38 cellular contexts compared by ENCODE assay signal in genomic region chr2:35125871-35126270, GRCh38.
"Had no signal": no experiment of that assay in that cellular context is flagged by ENCODE, and none has a peak within 500 bp of the region (broad histone marks: within the 10 kb centered on the region; RNA-seq: fewer than 3 reads in every experiment).

No MANE protein-coding gene starts in this region.

- H3K9me3 ChIP-seq: adrenal gland, ascending aorta, body of pancreas, breast epithelium had no signal

- H3K27me3 Mint-ChIP-seq: activated naive CD4-positive, alpha-beta T cell treated with anti-CD3 and anti-CD28 coated beads, Interleukin-2, amount 10 ng/mL, durations not matched to agents 7 days and 5 days; activated naive CD4-positive, alpha-beta T cell treated with anti-CD3 and anti-CD28 coated beads, Interleukin-2, amount 50 U/mL, for 24 hours; activated naive CD8-positive, alpha-beta T cell; activated naive CD8-positive, alpha-beta T cell treated with anti-CD3 and anti-CD28 coated beads for 36 hours; activated naive CD8-positive, alpha-beta T cell treated with anti-CD3 and anti-CD28 coated beads, Interleukin-2, amount 10 ng/mL, durations not matched to agents 7 days and 5 days; activated naive CD8-positive, alpha-beta T cell treated with anti-CD3 and anti-CD28 coated beads, Interleukin-2, amount 50 U/mL, for 24 hours; activated T-cell treated with anti-CD3 and anti-CD28 coated beads, Interleukin-2, amount 50 U/mL, for 24 hours; activated T-helper 17 cell treated with anti-CD3 and anti-CD28 coated beads, Interleukin-2, amount 50 U/mL, for 72 hours; central memory CD8-positive, alpha-beta T cell had no signal

- H3K9me3 Mint-ChIP-seq: activated naive CD4-positive, alpha-beta T cell treated with anti-CD3 and anti-CD28 coated beads, Interleukin-2, amount 50 U/mL, for 24 hours; activated T-helper 1 cell treated with anti-CD3 and anti-CD28 coated beads, Interleukin-12 subunit alpha, Interleukin-12 subunit beta, Interleukin-2, Interleukin-4 antibody, amounts not matched to agents 30 ng/mL and 10 ng/mL and 1 ng/mL, durations not matched to agents 14 hours and 24 hours and 36 hours had no signal

- H3K27ac Mint-ChIP-seq: activated naive CD4-positive, alpha-beta T cell treated with anti-CD3 and anti-CD28 coated beads for 36 hours; activated naive CD4-positive, alpha-beta T cell treated with anti-CD3 and anti-CD28 coated beads, Interleukin-2, amount 10 ng/mL, durations not matched to agents 7 days and 5 days; activated naive CD4-positive, alpha-beta T cell treated with anti-CD3 and anti-CD28 coated beads, Interleukin-2, amount 50 U/mL, for 24 hours; activated naive CD4-positive, alpha-beta T cell treated with anti-CD3 and anti-CD28 coated beads, Interleukin-2, amount 50 U/mL, for 72 hours; activated naive CD8-positive, alpha-beta T cell; activated naive CD8-positive, alpha-beta T cell treated with anti-CD3 and anti-CD28 coated beads for 36 hours; activated naive CD8-positive, alpha-beta T cell treated with anti-CD3 and anti-CD28 coated beads, Interleukin-2, amount 10 ng/mL, durations not matched to agents 7 days and 5 days; activated naive CD8-positive, alpha-beta T cell treated with anti-CD3 and anti-CD28 coated beads, Interleukin-2, amount 50 U/mL, for 24 hours; activated T-cell treated with anti-CD3 and anti-CD28 coated beads, Interleukin-2, amount 50 U/mL, for 24 hours; activated T-cell treated with anti-CD3 and anti-CD28 coated beads, Interleukin-2, amount 50 U/mL, for 72 hours; activated T-helper 1 cell treated with anti-CD3 and anti-CD28 coated beads, Interleukin-12 subunit alpha, Interleukin-12 subunit beta, Interleukin-2, Interleukin-4 antibody, amounts not matched to agents 30 ng/mL and 10 ng/mL and 1 ng/mL, durations not matched to agents 14 hours and 24 hours and 36 hours; activated T-helper 17 cell treated with anti-CD3 and anti-CD28 coated beads, Interleukin-2, amount 50 U/mL, for 72 hours; activated T-helper 2 cell treated with anti-CD3 and anti-CD28 coated beads, Interferon-gamma antibody, Interleukin-2, Interleukin-4, amounts not matched to agents 10 μg/mL and 5 μg/mL and 100 μg/mL, durations not matched to agents 14 hours and 24 hours and 36 hours; brain had no signal

- H3K4me3 ChIP-seq: adrenal gland, ascending aorta, body of pancreas, breast epithelium, cardiac muscle cell had no signal

- H3K36me3 ChIP-seq: adrenal gland, ascending aorta, brain microvascular endothelial cell, breast epithelium, cardiac muscle cell had no signal

- H3K4me3 Mint-ChIP-seq: activated naive CD4-positive, alpha-beta T cell treated with anti-CD3 and anti-CD28 coated beads for 36 hours; activated naive CD4-positive, alpha-beta T cell treated with anti-CD3 and anti-CD28 coated beads, Interleukin-2, amount 10 ng/mL, durations not matched to agents 7 days and 5 days; activated naive CD4-positive, alpha-beta T cell treated with anti-CD3 and anti-CD28 coated beads, Interleukin-2, amount 50 U/mL, for 24 hours; activated naive CD8-positive, alpha-beta T cell; activated naive CD8-positive, alpha-beta T cell treated with anti-CD3 and anti-CD28 coated beads for 36 hours; activated naive CD8-positive, alpha-beta T cell treated with anti-CD3 and anti-CD28 coated beads, Interleukin-2, amount 10 ng/mL, durations not matched to agents 7 days and 5 days; activated naive CD8-positive, alpha-beta T cell treated with anti-CD3 and anti-CD28 coated beads, Interleukin-2, amount 50 U/mL, for 24 hours; activated T-cell treated with anti-CD3 and anti-CD28 coated beads, Interleukin-2, amount 50 U/mL, for 24 hours; activated T-cell treated with anti-CD3 and anti-CD28 coated beads, Interleukin-2, amount 50 U/mL, for 4 hours; activated T-cell treated with anti-CD3 and anti-CD28 coated beads, Interleukin-2, amount 50 U/mL, for 72 hours; activated T-helper 1 cell treated with anti-CD3 and anti-CD28 coated beads, Interleukin-12 subunit alpha, Interleukin-12 subunit beta, Interleukin-2, Interleukin-4 antibody, amounts not matched to agents 30 ng/mL and 10 ng/mL and 1 ng/mL, durations not matched to agents 14 hours and 24 hours and 36 hours; activated T-helper 17 cell treated with anti-CD3 and anti-CD28 coated beads, Interleukin-2, amount 50 U/mL, for 72 hours; brain; central memory CD8-positive, alpha-beta T cell had no signal

- DNase-seq: activated effector memory CD4-positive, alpha-beta T cell treated with anti-CD3 and anti-CD28 coated beads, Interleukin-2, amount 50 U/mL, for 16 hours; activated effector memory CD4-positive, alpha-beta T cell treated with Interleukin-2 at 50 U/mL for 16 hours; activated gamma-delta T cell; activated gamma-delta T cell treated with Interleukin-2 at 50 U/mL for 16 hours; activated naive CD4-positive, alpha-beta T cell; activated naive CD4-positive, alpha-beta T cell treated with anti-CD3 and anti-CD28 coated beads for 36 hours; activated naive CD4-positive, alpha-beta T cell treated with anti-CD3 and anti-CD28 coated beads, Interleukin-2, amount 10 ng/mL, durations not matched to agents 7 days and 5 days; activated naive CD4-positive, alpha-beta T cell treated with anti-CD3 and anti-CD28 coated beads, Interleukin-2, amount 50 U/mL, for 16 hours; activated naive CD4-positive, alpha-beta T cell treated with Interleukin-2 at 50 U/mL for 16 hours; activated naive CD8-positive, alpha-beta T cell treated with anti-CD3 and anti-CD28 coated beads for 36 hours; activated naive CD8-positive, alpha-beta T cell treated with anti-CD3 and anti-CD28 coated beads, Interleukin-2, amount 10 ng/mL, durations not matched to agents 7 days and 5 days; activated naive CD8-positive, alpha-beta T cell treated with anti-CD3 and anti-CD28 coated beads, Interleukin-2, amount 50 U/mL, for 24 hours; activated T-cell treated with anti-CD3 and anti-CD28 coated beads, Interleukin-2, amount 50 U/mL, for 1 hour; activated T-cell treated with anti-CD3 and anti-CD28 coated beads, Interleukin-2, amount 50 U/mL, for 24 hours; activated T-cell treated with anti-CD3 and anti-CD28 coated beads, Interleukin-2, amount 50 U/mL, for 4 hours; activated T-cell treated with anti-CD3 and anti-CD28 coated beads, Interleukin-2, amount 50 U/mL, for 48 hours; activated T-cell treated with anti-CD3 and anti-CD28 coated beads, Interleukin-2, amount 50 U/mL, for 72 hours; adrenal gland; amniotic stem cell; amygdala; anterior cingulate cortex; aorta; body of pancreas; brain microvascular endothelial cell; caudate nucleus; central memory CD4-positive, alpha-beta T cell; cerebellar nuclear complex had no signal

- H3K4me1 Mint-ChIP-seq: activated naive CD4-positive, alpha-beta T cell treated with anti-CD3 and anti-CD28 coated beads, Interleukin-2, amount 10 ng/mL, durations not matched to agents 7 days and 5 days; activated naive CD4-positive, alpha-beta T cell treated with anti-CD3 and anti-CD28 coated beads, Interleukin-2, amount 50 U/mL, for 24 hours; activated naive CD8-positive, alpha-beta T cell treated with anti-CD3 and anti-CD28 coated beads for 36 hours; activated naive CD8-positive, alpha-beta T cell treated with anti-CD3 and anti-CD28 coated beads, Interleukin-2, amount 10 ng/mL, durations not matched to agents 7 days and 5 days; activated naive CD8-positive, alpha-beta T cell treated with anti-CD3 and anti-CD28 coated beads, Interleukin-2, amount 50 U/mL, for 24 hours; activated T-helper 17 cell treated with anti-CD3 and anti-CD28 coated beads, Interleukin-2, amount 50 U/mL, for 72 hours; brain; central memory CD8-positive, alpha-beta T cell had no signal

- H3K4me1 ChIP-seq: adrenal gland, ascending aorta, body of pancreas, breast epithelium had no signal

- ATAC-seq: activated naive CD4-positive, alpha-beta T cell treated with anti-CD3 and anti-CD28 coated beads, Interleukin-2, amount 50 U/mL, for 72 hours; activated naive CD8-positive, alpha-beta T cell treated with anti-CD3 and anti-CD28 coated beads, Interleukin-2, amount 50 U/mL, for 24 hours; activated T-cell treated with anti-CD3 and anti-CD28 coated beads, Interleukin-2, amount 50 U/mL, for 4 hours; activated T-cell treated with anti-CD3 and anti-CD28 coated beads, Interleukin-2, amount 50 U/mL, for 72 hours; activated T-helper 17 cell treated with anti-CD3 and anti-CD28 coated beads, Interleukin-2, amount 50 U/mL, for 72 hours; body of pancreas had no signal

- H3K27ac ChIP-seq: adrenal gland, ascending aorta, body of pancreas, brain microvascular endothelial cell, breast epithelium, cardiac muscle cell had no signal

- H3K27me3 ChIP-seq: adrenal gland, ascending aorta, body of pancreas, brain microvascular endothelial cell, breast epithelium, cardiac muscle cell had no signal

- H3K36me3 Mint-ChIP-seq: activated naive CD4-positive, alpha-beta T cell treated with anti-CD3 and anti-CD28 coated beads, Interleukin-2, amount 10 ng/mL, durations not matched to agents 7 days and 5 days; activated naive CD4-positive, alpha-beta T cell treated with anti-CD3 and anti-CD28 coated beads, Interleukin-2, amount 50 U/mL, for 24 hours; activated naive CD4-positive, alpha-beta T cell treated with anti-CD3 and anti-CD28 coated beads, Interleukin-2, amount 50 U/mL, for 72 hours; activated naive CD8-positive, alpha-beta T cell; activated naive CD8-positive, alpha-beta T cell treated with anti-CD3 and anti-CD28 coated beads for 36 hours; activated naive CD8-positive, alpha-beta T cell treated with anti-CD3 and anti-CD28 coated beads, Interleukin-2, amount 10 ng/mL, durations not matched to agents 7 days and 5 days; brain had no signal
